Comparison of ENCODE assay signal across 24 cellular contexts in the genomic region with DNA sequence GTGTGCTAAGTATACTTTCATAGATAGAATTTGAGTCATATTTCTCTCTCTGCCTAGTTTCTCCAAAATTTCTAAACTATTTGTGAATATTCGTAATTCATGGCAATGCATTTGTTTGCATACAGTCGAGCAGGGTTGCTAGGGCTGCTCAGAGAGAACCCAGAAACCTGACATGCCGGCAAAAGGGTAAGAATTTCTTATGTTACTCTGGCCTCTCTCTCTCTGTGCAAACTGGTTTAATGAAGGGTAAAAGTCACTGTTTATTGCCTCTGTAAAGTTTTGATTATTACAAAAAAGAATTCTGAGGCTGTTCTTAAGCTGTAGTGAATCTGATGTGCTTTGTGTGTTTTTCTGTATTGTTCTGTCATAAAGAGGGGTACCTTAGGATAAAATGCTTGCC. TPM values are rescaled to one million over a fixed set of nuclear protein-coding genes. Genes with fewer than 3 reads are reported as not detected.
DNase-seq lines count a peak whose midpoint lies in the region; ATAC-seq and TF ChIP-seq lines count a peak whose summit lies in the region.
"Had no signal": no experiment of that assay in that cellular context is flagged by ENCODE, and none has a peak within 500 bp of the region (broad histone marks: within the 10 kb centered on the region; RNA-seq: fewer than 3 reads in every experiment).

No MANE protein-coding gene starts in this region.

- TF ChIP-seq POLR2A in transverse colon (IDR thresholded peaks at IDR 0.05) (no peak), lower leg skin (IDR thresholded peaks at IDR 0.05) (no peak)

- H3K9me2 ChIP-seq in SU-DHL-6 (replicated peaks; ENCODE audit: insufficient read depth, low read length): no peaks in the 10 kb centered on the region

- H3K36me3 ChIP-seq in SU-DHL-6 (ENCODE audit: low read length) (no peaks in the 10 kb centered on the region), mucosa of rectum (ENCODE audit: control insufficient read depth in 2 of 2, insufficient read depth in 2 of 2, low read length in 2 of 2) (no peaks in the 10 kb centered on the region), transverse colon (no peaks in the 10 kb centered on the region)
- H3K36me3 ChIP-seq: BE2C, BLaER1 had no signal

- H3F3A ChIP-seq in SU-DHL-6 (ENCODE audit: insufficient read depth): no peaks in the 10 kb centered on the region

- no peaks in the 10 kb centered on the region for H4K20me1 ChIP-seq in SU-DHL-6 (ENCODE audit: low read depth, low read length)
- H4K20me1 ChIP-seq: BLaER1 had no signal

- in situ Hi-C loops in transverse colon (cut with MboI; ENCODE audit: low pct_ligation_motif_present in 1 of 4, low pct_unique_long_range_greater_than_20kb in 1 of 4, low sequenced_read_pairs in 3 of 4): no loop called here

- H3K9me3 ChIP-seq in SU-DHL-6 (ENCODE audit: insufficient read depth, low read length) (peaks cover 18% of the 10 kb centered on the region; the same call in 1 of the 2 replicates), mucosa of rectum (ENCODE audit: control insufficient read depth in 2 of 2, low read length in 2 of 2) (peaks cover 0 to 3% of the 10 kb centered on the region in 2 donors), transverse colon (peaks cover 0 to 10% of the 10 kb centered on the region in 2 donors)
- H3K9me3 ChIP-seq: BE2C had no signal

- intact Hi-C loops in left colon (cut with DNase I, micrococcal nuclease): no loop called here
- intact Hi-C loops in transverse colon (cut with DNase I; ENCODE audit: low total_unique reads): no loop called here
- intact Hi-C loops in lower leg skin (cut with DNase I; ENCODE audit: low total_unique reads): no loop called here

- H3K4me2 ChIP-seq in SU-DHL-6 (ENCODE audit: low read depth, low read length, poor library complexity, severe bottlenecking): no peak overlapping the region
- H3K4me2 ChIP-seq: BLaER1 had no signal

- H2AFZ ChIP-seq in SU-DHL-6 (ENCODE audit: low read depth, low read length, severe bottlenecking): no peak overlapping the region

- no peak overlapping the region for H3K9ac ChIP-seq in SU-DHL-6 (ENCODE audit: low read length)
- H3K9ac ChIP-seq in mucosa of rectum (ENCODE audit: low read depth in 1 of 2, low read length in 2 of 2): peak overlapping the region in 1 of 2 donors; percentile 34
- H3K9ac ChIP-seq: BLaER1 had no signal

- no peak for TF ChIP-seq EP300 in transverse colon (IDR thresholded peaks at IDR 0.05; ENCODE audit: low read depth)

- ATAC-seq in left colon (peak; percentile 95), GM18519 (IDR thresholded peaks at IDR 0.05; ENCODE audit: low FRiP score, unreplicated experiment) (no peak)
- ATAC-seq: GM12878 had no signal

- H3K27ac ChIP-seq in SU-DHL-6 (ENCODE audit: low read depth, low read length) (no peak overlapping the region), mucosa of rectum (ENCODE audit: low read depth in 2 of 2, low read length in 2 of 2) (peak overlapping the region; percentile 48 to 73), transverse colon (peak overlapping the region; percentile 10 to 72 (median 42))
- H3K27ac ChIP-seq: BLaER1 had no signal

- H3K27me3 ChIP-seq in SU-DHL-6 (ENCODE audit: low read length): no peaks in the 10 kb centered on the region
- H3K27me3 ChIP-seq in mucosa of rectum (ENCODE audit: control insufficient read depth in 2 of 2, insufficient read depth in 2 of 2, low read length in 2 of 2): no peaks in the 10 kb centered on the region
- no peaks in the 10 kb centered on the region for H3K27me3 ChIP-seq in transverse colon
- H3K27me3 ChIP-seq: BE2C, BLaER1 had no signal

- H3K4me1 ChIP-seq in mucosa of rectum (ENCODE audit: control insufficient read depth in 2 of 2, insufficient read depth in 2 of 2, low read length in 2 of 2) (no peaks in the 10 kb centered on the region), transverse colon (peaks cover 0 to 9% (median 0%) of the 10 kb centered on the region in 4 donors)
- H3K4me1 ChIP-seq: BE2C, BLaER1 had no signal

- 36 to 56% methylated on average over 2 to 3 of the region's 3 CpGs for WGBS in transverse colon (ENCODE audit: low coverage in 1 of 2), 2 donors
- 73 to 80% methylated on average over 3 of the region's 3 CpGs for WGBS in lower leg skin, 2 donors

- TF ChIP-seq CTCF in SU-DHL-6 (IDR thresholded peaks at IDR 0.05; ENCODE audit: insufficient read depth, low read length, poor library complexity, severe bottlenecking) (no peak), transverse colon (IDR thresholded peaks at IDR 0.05) (no peak), lower leg skin (IDR thresholded peaks at IDR 0.05) (no peak)

- H3K79me2 ChIP-seq in SU-DHL-6 (ENCODE audit: insufficient read depth, low read length): no peaks in the 10 kb centered on the region

- DNase-seq in left colon (no peak), transverse colon (no peak), HCEC 1CT (no peak), lower leg skin (ENCODE audit: low spot score in 2 of 2) (no peak), retina (no peak)
- DNase-seq: 8988T; ACHN; BE2C; C1 segment of cervical spinal cord; CD4-positive, alpha-beta memory T cell; CD4-positive, CD25-positive, alpha-beta regulatory T cell; CD8-positive, alpha-beta memory T cell; COR-L47; DMS 273 treated with DMSO at 0.1 percent for 48 hours; DMS153; DMS79; DND-41; EL; GDM1 had no signal

- peak overlapping the region; percentile 10 for H3K4me3 ChIP-seq in SU-DHL-6 (ENCODE audit: insufficient read depth, low read length, poor library complexity, severe bottlenecking)
- peak overlapping the region in 1 of 2 donors; percentile 22 for H3K4me3 ChIP-seq in mucosa of rectum (ENCODE audit: low read length in 2 of 2)
- no peak overlapping the region for H3K4me3 ChIP-seq in transverse colon
- no peak overlapping the region for H3K4me3 ChIP-seq in lower leg skin (ENCODE audit: low read depth, poor library complexity, severe bottlenecking)
- H3K4me3 ChIP-seq: BLaER1, GM12878 had no signal

RNA-seq across cellular contexts. Expression of a gene that starts 25.1 kb away (rescaled TPM):
- total RNA-seq in left colon (100 to 1,000 TPM; 122 to 131 TPM), transverse colon (100 to 1,000 TPM in 2 of 4 donors, 10 to 100 TPM in 2; 17.9 to 140 (median 101) TPM), lower leg skin (10 to 100 TPM; 10.9 to 19.4 (median 13.2) TPM)

RNA-seq across cellular contexts. Expression of a gene that starts 54.4 kb away (rescaled TPM):
- total RNA-seq in left colon (10 to 100 TPM; 38.5 to 43.3 TPM), transverse colon (10 to 100 TPM; 36.0 to 62.5 (median 44.2) TPM), lower leg skin (10 to 100 TPM; 43.8 to 75.6 (median 65.1) TPM)
